ENCODE assay signal across 13 cellular contexts in the genomic region with DNA sequence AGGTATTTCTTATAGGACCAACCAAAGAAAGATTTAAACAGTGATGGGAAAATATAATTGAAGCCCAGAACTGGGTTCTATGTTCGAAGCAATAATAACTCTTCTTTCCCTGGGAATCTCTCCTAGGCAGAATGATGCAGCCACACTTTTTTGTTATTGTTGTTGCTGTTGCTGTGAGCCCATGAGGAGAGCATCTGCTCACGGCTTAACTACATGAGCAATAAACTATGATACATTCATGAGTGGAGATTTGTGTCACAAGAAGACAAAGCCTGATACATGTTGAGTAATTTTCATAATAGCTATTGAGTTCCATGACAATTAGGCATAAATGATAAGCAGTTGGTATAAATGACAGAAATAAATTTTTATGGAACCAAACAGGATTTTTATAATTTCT.
DNase-seq lines count a peak whose midpoint lies in the region; ATAC-seq and TF ChIP-seq lines count a peak whose summit lies in the region.
"Had no signal": no experiment of that assay in that cellular context is flagged by ENCODE, and none has a peak within 500 bp of the region (broad histone marks: within the 10 kb centered on the region; RNA-seq: fewer than 3 reads in every experiment).

No MANE protein-coding gene starts in this region.

- no peak for TF ChIP-seq POLR2A in esophagus squamous epithelium (IDR thresholded peaks at IDR 0.05)

- H3K27ac ChIP-seq in esophagus squamous epithelium, result peak overlapping the region; percentile 27 to 81 (median 71)

- no peak overlapping the region for H3K4me3 ChIP-seq in esophagus squamous epithelium

- H3K36me3 Mint-ChIP-seq in osteocyte (ENCODE audit: unreplicated experiment), result peaks cover 32% of the 10 kb centered on the region
- peaks cover 12% of the 10 kb centered on the region for H3K36me3 Mint-ChIP-seq in activated naive CD8-positive, alpha-beta T cell treated with anti-CD3 and anti-CD28 coated beads, Interleukin-2, amount 50 U/mL, for 24 hours (ENCODE audit: low read depth)

- H3K4me1 ChIP-seq in esophagus squamous epithelium, result peaks cover 0 to 29% (median 8%) of the 10 kb centered on the region in 3 donors

- H3K4me1 Mint-ChIP-seq in osteocyte (ENCODE audit: unreplicated experiment), result peaks cover 23% of the 10 kb centered on the region
- peaks cover 14% of the 10 kb centered on the region for H3K4me1 Mint-ChIP-seq in activated naive CD8-positive, alpha-beta T cell treated with anti-CD3 and anti-CD28 coated beads, Interleukin-2, amount 50 U/mL, for 24 hours

- TF ChIP-seq CTCF in esophagus squamous epithelium (IDR thresholded peaks at IDR 0.05) (no peak), osteocyte (IDR thresholded peaks at IDR 0.05) (no peak)

- 56 to 57% methylated on average over 2 of the region's 2 CpGs for WGBS in esophagus squamous epithelium, 2 donors

- no peaks in the 10 kb centered on the region for H3K27me3 ChIP-seq in esophagus squamous epithelium

- DNase-seq in AG08396 (ENCODE audit: low spot score), result peak; percentile 81
- DNase-seq in HS-5 (ENCODE audit: low read depth), result peak; percentile 11
- DNase-seq in esophagus squamous epithelium (lab: John Stamatoyannopoulos, UW), result no peak
- DNase-seq in osteocyte (ENCODE audit: extremely low spot score, unreplicated experiment), result no peak
- DNase-seq in activated naive CD8-positive, alpha-beta T cell treated with anti-CD3 and anti-CD28 coated beads, Interleukin-2, amount 50 U/mL, for 24 hours, result no peak
- DNase-seq in activated CD8-positive, alpha-beta memory T cell treated with anti-CD3 and anti-CD28 coated beads, Interleukin-2, amount 50 U/mL, for 4 hours, result no peak
- no peak for DNase-seq in NOMO-1 treated with DMSO at 0.1 percent for 48 hours (lab: John Stamatoyannopoulos, UW; ENCODE audit: unreplicated experiment)
- DNase-seq: activated CD4-positive, alpha-beta T cell treated with anti-CD3 and anti-CD28 coated beads for 1 hour; left cardiac atrium; NCI-H2107; stimulated activated CD8-positive, alpha-beta memory T cell treated with anti-CD3 and anti-CD28 coated beads, Interleukin-4, amount 100 ng/mL, for 48 hours had no signal

- no peak for ATAC-seq in HG02763 (IDR thresholded peaks at IDR 0.05; ENCODE audit: unreplicated experiment)
- no peak for ATAC-seq in activated naive CD8-positive, alpha-beta T cell treated with anti-CD3 and anti-CD28 coated beads, Interleukin-2, amount 50 U/mL, for 24 hours
- ATAC-seq: activated T-helper 17 cell treated with anti-CD3 and anti-CD28 coated beads, Interleukin-2, amount 50 U/mL, for 72 hours had no signal

- peak overlapping the region; percentile 24 for H3K27ac Mint-ChIP-seq in osteocyte (ENCODE audit: unreplicated experiment)
- no peak overlapping the region for H3K27ac Mint-ChIP-seq in activated naive CD8-positive, alpha-beta T cell treated with anti-CD3 and anti-CD28 coated beads, Interleukin-2, amount 50 U/mL, for 24 hours
- H3K27ac Mint-ChIP-seq: activated T-helper 17 cell treated with anti-CD3 and anti-CD28 coated beads, Interleukin-2, amount 50 U/mL, for 72 hours had no signal

- no peaks in the 10 kb centered on the region for H3K27me3 Mint-ChIP-seq in osteocyte (ENCODE audit: unreplicated experiment)
- H3K27me3 Mint-ChIP-seq in activated naive CD8-positive, alpha-beta T cell treated with anti-CD3 and anti-CD28 coated beads, Interleukin-2, amount 50 U/mL, for 24 hours, result no peaks in the 10 kb centered on the region
- H3K27me3 Mint-ChIP-seq: activated T-helper 17 cell treated with anti-CD3 and anti-CD28 coated beads, Interleukin-2, amount 50 U/mL, for 72 hours had no signal

- H3K36me3 ChIP-seq in esophagus squamous epithelium, result peaks cover 0 to 50% (median 6%) of the 10 kb centered on the region in 3 donors

- H3K4me3 Mint-ChIP-seq in osteocyte (ENCODE audit: unreplicated experiment), result no peak overlapping the region
- H3K4me3 Mint-ChIP-seq in activated naive CD8-positive, alpha-beta T cell treated with anti-CD3 and anti-CD28 coated beads, Interleukin-2, amount 50 U/mL, for 24 hours, result no peak overlapping the region
- H3K4me3 Mint-ChIP-seq: activated T-helper 17 cell treated with anti-CD3 and anti-CD28 coated beads, Interleukin-2, amount 50 U/mL, for 72 hours had no signal

- intact Hi-C loops in esophagus squamous epithelium (cut with DNase I), result no loop called here

- no peaks in the 10 kb centered on the region for H3K9me3 Mint-ChIP-seq in osteocyte (ENCODE audit: unreplicated experiment)
- H3K9me3 Mint-ChIP-seq in activated naive CD8-positive, alpha-beta T cell treated with anti-CD3 and anti-CD28 coated beads, Interleukin-2, amount 50 U/mL, for 24 hours, result no peaks in the 10 kb centered on the region
- H3K9me3 Mint-ChIP-seq: activated T-helper 17 cell treated with anti-CD3 and anti-CD28 coated beads, Interleukin-2, amount 50 U/mL, for 72 hours had no signal

- H3K9me3 ChIP-seq in esophagus squamous epithelium, result no peaks in the 10 kb centered on the region

Comparison
In these comparisons a context has a peak if more than half of its experiments do, and no peak if none do; other contexts are left out.
1. DNase-seq: peak in AG08396 (single experiment) and HS-5 (single experiment); none in esophagus squamous epithelium (single experiment), osteocyte (single experiment), activated naive CD8-positive, alpha-beta T cell treated with anti-CD3 and anti-CD28 coated beads, Interleukin-2, amount 50 U/mL, for 24 hours (single experiment), activated CD8-positive, alpha-beta memory T cell treated with anti-CD3 and anti-CD28 coated beads, Interleukin-2, amount 50 U/mL, for 4 hours (single experiment) and NOMO-1 treated with DMSO at 0.1 percent for 48 hours (single experiment).